ENCODE assay signal across 8 cellular contexts in genomic region chr9:32525506-32525905, GRCh38. TPM values are rescaled to one million over a fixed set of nuclear protein-coding genes. Genes with fewer than 3 reads are reported as not detected.
DNase-seq lines count a peak whose midpoint lies in the region; ATAC-seq, FAIRE-seq and TF ChIP-seq lines count a peak whose summit lies in the region.

No MANE protein-coding gene starts in this region.

- no peak for FAIRE-seq in D721Med (lab: Jason Lieb, UNC)

- 0 to 4% methylated on average over 6 to 7 of the region's 7 CpGs for WGBS in gastroesophageal sphincter (ENCODE audit: low coverage in 1 of 2), 2 donors

- TF ChIP-seq POLR2A in gastroesophageal sphincter (IDR thresholded peaks at IDR 0.05), result no peak

- H3K27ac ChIP-seq in VCaP (peak overlapping the region; percentile 82), gastroesophageal sphincter (peak overlapping the region; percentile 3 to 87 (median 85)), parathyroid adenoma (peak overlapping the region; percentile 75)

- H3K4me1 ChIP-seq in gastroesophageal sphincter (peaks cover 0 to 40% (median 12%) of the 10 kb centered on the region in 3 donors), parathyroid adenoma (no peaks in the 10 kb centered on the region)

- TF ChIP-seq EP300 in gastroesophageal sphincter (IDR thresholded peaks at IDR 0.05), result no peak

- peak; percentile 82 for DNase-seq in NCI-H748 treated with DMSO at 0.1 percent for 48 hours (lab: John Stamatoyannopoulos, UW)
- no peak for DNase-seq in NCI-H748 (lab: John Stamatoyannopoulos, UW; ENCODE audit: unreplicated experiment)
- no peak for DNase-seq in SW 1271 (lab: John Stamatoyannopoulos, UW)
- no peak for DNase-seq in D721Med (ENCODE audit: insufficient read length, low spot score)

- TF ChIP-seq CTCF in VCaP (conservative IDR thresholded peaks at IDR 0.05) (no peak), gastroesophageal sphincter (IDR thresholded peaks at IDR 0.05) (no peak), parathyroid adenoma (IDR thresholded peaks at IDR 0.05) (no peak), D721Med (IDR thresholded peaks at IDR 0.05; ENCODE audit: insufficient read depth, missing control alignments) (no peak)

- peaks cover 2% of the 10 kb centered on the region for H3K79me2 ChIP-seq in parathyroid adenoma

- H3K9me3 ChIP-seq in gastroesophageal sphincter (no peaks in the 10 kb centered on the region), parathyroid adenoma (ENCODE audit: control insufficient read depth, low read length) (no peaks in the 10 kb centered on the region)

- peak overlapping the region; percentile 67 for H3K4me2 ChIP-seq in parathyroid adenoma (ENCODE audit: low read length)

- H3K4me3 ChIP-seq in gastroesophageal sphincter (peak overlapping the region; percentile 60 to 86), parathyroid adenoma (ENCODE audit: low read depth, low read length) (peak overlapping the region; percentile 95)

- H2AFZ ChIP-seq in parathyroid adenoma, result peak overlapping the region; percentile 76

- H3K27me3 ChIP-seq in gastroesophageal sphincter, result no peaks in the 10 kb centered on the region
- no peaks in the 10 kb centered on the region for H3K27me3 ChIP-seq in parathyroid adenoma (ENCODE audit: control insufficient read depth, insufficient read depth, low read length)

- H3K9ac ChIP-seq in parathyroid adenoma, result no peak overlapping the region

- H3K36me3 ChIP-seq in gastroesophageal sphincter (no peaks in the 10 kb centered on the region), parathyroid adenoma (ENCODE audit: control insufficient read depth, insufficient read depth, low read length) (no peaks in the 10 kb centered on the region)

- ATAC-seq in HG03175 (IDR thresholded peaks at IDR 0.05; ENCODE audit: unreplicated experiment), result peak; percentile 13
- ATAC-seq in gastroesophageal sphincter, result peak; percentile 24

RNA-seq across cellular contexts. Expression of gene RIGI, which starts 0.5 kb away (rescaled TPM):
- 10 to 100 TPM in 1 of 4 donors, 1 to 10 TPM in 3; 6.8 to 14.3 (median 8.3) TPM for total RNA-seq in gastroesophageal sphincter

RNA-seq across cellular contexts. Expression of gene SMIM27, which starts 26.6 kb away (rescaled TPM):
- 10 to 100 TPM in 1 of 4 donors, 1 to 10 TPM in 3; 4.0 to 12.5 (median 8.2) TPM for total RNA-seq in gastroesophageal sphincter

RNA-seq across cellular contexts. Expression of gene TOPORS, which starts 26.9 kb away (rescaled TPM):
- total RNA-seq in gastroesophageal sphincter, result 10 to 100 TPM; 16.5 to 28.5 (median 25.5) TPM

RNA-seq across cellular contexts. Expression of gene NDUFB6, which starts 47.5 kb away (rescaled TPM):
- 10 to 100 TPM; 47.3 to 71.1 (median 55.9) TPM for total RNA-seq in gastroesophageal sphincter
